15 cellular contexts compared by ENCODE assay signal in the genomic region with DNA sequence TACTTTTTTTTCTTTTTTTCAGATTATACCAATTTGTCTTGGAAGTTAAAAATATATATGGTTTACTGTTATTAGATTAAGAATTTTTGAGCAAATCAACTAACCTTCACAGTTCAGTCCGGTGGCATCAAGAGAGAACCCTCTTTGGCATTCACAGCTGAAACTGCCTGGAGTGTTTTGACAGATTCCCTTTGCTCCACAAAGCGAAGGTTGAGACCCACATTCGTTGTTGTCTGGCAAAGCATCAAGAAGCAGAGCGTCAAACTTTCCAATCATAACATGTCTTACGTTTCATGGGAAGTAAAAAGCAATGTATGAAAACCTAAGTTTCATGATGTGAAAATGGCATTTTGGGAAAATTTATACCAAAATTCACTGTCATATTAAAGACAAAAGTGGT.
DNase-seq lines count a peak whose midpoint lies in the region; ATAC-seq and TF ChIP-seq lines count a peak whose summit lies in the region.
"Had no signal": no experiment of that assay in that cellular context is flagged by ENCODE, and none has a peak within 500 bp of the region (broad histone marks: within the 10 kb centered on the region; RNA-seq: fewer than 3 reads in every experiment).

No MANE protein-coding gene starts in this region.

- TF ChIP-seq EP300 in neural cell (conservative IDR thresholded peaks at IDR 0.05; ENCODE audit: poor library complexity, severe bottlenecking): peak; percentile 16

- H3K4me1 ChIP-seq in left ventricle myocardium inferior: peaks cover 6% of the 10 kb centered on the region
- H3K4me1 ChIP-seq: HAP-1 had no signal

- intact Hi-C loops in left ventricle myocardium inferior (cut with micrococcal nuclease) (no loop called here), left ventricle myocardium superior (cut with micrococcal nuclease) (no loop called here)

- no peaks in the 10 kb centered on the region for H3F3A ChIP-seq in neural cell (ENCODE audit: insufficient read depth, low read length, poor library complexity, severe bottlenecking)

- H3K9me2 ChIP-seq in neural cell (ENCODE audit: insufficient read depth, low read length): no peaks in the 10 kb centered on the region

- TF ChIP-seq RAD21 in neural cell (conservative IDR thresholded peaks at IDR 0.05): no peak

- peaks cover 4% of the 10 kb centered on the region for H3K36me3 ChIP-seq in left ventricle myocardium inferior
- no peaks in the 10 kb centered on the region for H3K36me3 ChIP-seq in neural cell (ENCODE audit: insufficient read depth, low read length)

- ATAC-seq in left ventricle myocardium superior: no peak
- no peak for ATAC-seq in HG02610 (IDR thresholded peaks at IDR 0.05; ENCODE audit: unreplicated experiment)

- TF ChIP-seq CTCF in left ventricle myocardium inferior (IDR thresholded peaks at IDR 0.05; ENCODE audit: borderline replicate concordance) (no peak), neural cell (IDR thresholded peaks at IDR 0.05; ENCODE audit: poor library complexity, severe bottlenecking) (no peak)

- H2AFZ ChIP-seq in neural cell (ENCODE audit: low read depth, low read length): no peak overlapping the region

- H3K27me3 ChIP-seq in left ventricle myocardium inferior (ENCODE audit: low read depth) (no peaks in the 10 kb centered on the region), neural cell (ENCODE audit: insufficient read depth, low read depth, low read length) (no peaks in the 10 kb centered on the region)

- H3K4me3 ChIP-seq in left ventricle myocardium inferior: no peak overlapping the region
- H3K4me3 ChIP-seq in neural cell (ENCODE audit: low read length): no peak overlapping the region
- H3K4me3 ChIP-seq: HAP-1 had no signal

- H3K9me3 ChIP-seq in left ventricle myocardium inferior (replicated peaks) (no peaks in the 10 kb centered on the region), neural cell (ENCODE audit: low read length) (no peaks in the 10 kb centered on the region)
- H3K9me3 ChIP-seq: HAP-1 had no signal

- H3K27ac ChIP-seq in left ventricle myocardium inferior (replicated peaks): peak overlapping the region; percentile 73
- no peak overlapping the region for H3K27ac ChIP-seq in neural cell (ENCODE audit: low read length)
- H3K27ac ChIP-seq in caudate nucleus (ENCODE audit: low read depth, low read length): no peak overlapping the region

- no peaks in the 10 kb centered on the region for H4K20me1 ChIP-seq in neural cell (ENCODE audit: insufficient read depth)

- DNase-seq in left ventricle myocardium inferior (no peak), left ventricle myocardium superior (no peak), NCI-H69 (lab: John Stamatoyannopoulos, UW) (peak; percentile 85), NCI-H446 treated with DMSO at 0.1 percent for 48 hours (lab: John Stamatoyannopoulos, UW) (no peak), caudate nucleus (lab: John Stamatoyannopoulos, UW) (no peak)
- DNase-seq: C1 segment of cervical spinal cord; Calu3; CD4-positive, alpha-beta memory T cell; DMS53; DMS79 treated with DMSO at 0.1 percent for 48 hours; GF-D8; GOT3 had no signal

- H3K79me2 ChIP-seq in neural cell (replicated peaks; ENCODE audit: insufficient read depth, low read length): no peaks in the 10 kb centered on the region

- no peak overlapping the region for H3K4me2 ChIP-seq in neural cell (ENCODE audit: low read length)

- H3K9ac ChIP-seq in neural cell (ENCODE audit: low read length): no peak overlapping the region

TF ChIP-seq in neural cell, 6 proteins besides CTCF, POLR2A, EP300 and RAD21:
- TF ChIP-seq REST (IDR thresholded peaks at IDR 0.05; ENCODE audit: borderline replicate concordance) (no peak), SMC3 (conservative IDR thresholded peaks at IDR 0.05; ENCODE audit: poor library complexity) (no peak), EZH2 (IDR thresholded peaks at IDR 0.05; ENCODE audit: borderline replicate concordance, insufficient read depth, low read length, poor library complexity, severe bottlenecking) (no peak), POLR2AphosphoS5 (IDR thresholded peaks at IDR 0.05) (no peak), TAF1 (IDR thresholded peaks at IDR 0.05; ENCODE audit: low read depth) (no peak), MXI1 (conservative IDR thresholded peaks at IDR 0.05; ENCODE audit: poor library complexity, severe bottlenecking) (no peak)
